In the genomic region with DNA sequence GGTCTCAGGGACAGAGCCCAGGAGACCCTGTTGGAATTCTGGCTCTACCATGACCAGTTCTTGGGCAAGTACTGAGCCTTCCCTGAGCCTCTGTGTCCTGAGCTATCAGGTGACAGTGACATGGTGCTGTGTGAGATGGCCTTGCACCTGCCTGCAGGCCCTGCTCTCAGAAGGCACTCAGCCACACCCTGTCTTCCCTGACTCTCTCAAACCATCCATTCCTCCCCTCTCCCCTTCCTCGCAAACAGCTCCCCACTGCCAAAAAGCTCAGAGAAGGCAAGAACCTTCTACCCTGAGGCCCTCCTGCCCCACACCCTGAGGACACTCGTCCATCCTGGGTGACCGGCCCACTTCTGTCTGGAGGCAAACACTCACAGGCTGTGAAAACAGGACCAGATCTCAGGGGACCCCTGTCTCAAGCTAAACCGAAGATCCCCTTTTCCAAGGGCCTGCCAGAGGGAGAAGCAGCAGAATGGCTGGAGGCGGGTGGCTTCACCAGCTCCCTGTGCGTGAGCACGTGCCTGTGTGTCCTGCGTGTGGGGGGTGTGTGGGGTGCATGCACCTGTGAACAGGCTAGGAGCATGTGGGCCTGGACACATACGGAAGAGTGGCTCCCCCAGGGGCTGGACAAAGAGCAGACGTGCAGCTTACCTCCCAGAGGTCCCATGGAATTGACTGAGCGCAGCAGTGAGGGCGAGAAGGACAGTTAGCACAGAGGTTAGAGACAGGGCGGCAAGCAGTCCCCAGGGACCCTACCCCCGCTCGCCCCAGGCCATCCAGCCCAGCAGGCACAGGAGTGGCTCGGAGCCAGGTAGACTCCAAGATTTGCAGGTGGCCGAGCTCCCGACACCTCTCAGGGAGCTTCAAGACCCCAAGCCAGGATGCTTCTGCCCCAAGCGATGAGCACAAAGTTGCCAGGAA, we compare ENCODE assay signal across 15 cellular contexts. TPM values are rescaled to one million over a fixed set of nuclear protein-coding genes. Genes with fewer than 3 reads are reported as not detected.
A peak's percentile ranks its signal among the peaks of the same experiment; 100 is the strongest.
DNase-seq lines count a peak whose midpoint lies in the region; FAIRE-seq and TF ChIP-seq lines count a peak whose summit lies in the region.
"Had no signal": no experiment of that assay in that cellular context is flagged by ENCODE, and none has a peak within 500 bp of the region (broad histone marks: within the 10 kb centered on the region; RNA-seq: fewer than 3 reads in every experiment).

No MANE protein-coding gene starts in this region.

- intact Hi-C loops in dorsolateral prefrontal cortex (cut with DNase I) = loop anchor here (5.0 to 10.0 kb wide), 3 partner anchors 52 to 242 kb away; a partner anchor contains a TSS

- H3K4me2 ChIP-seq in osteoblast (ENCODE audit: insufficient read depth, low read length) = no peak overlapping the region

- H3K27me3 ChIP-seq in dorsolateral prefrontal cortex (no peaks in the 10 kb centered on the region), osteoblast (ENCODE audit: insufficient read depth, low read length) (no peaks in the 10 kb centered on the region)
- H3K27me3 ChIP-seq: upper lobe of left lung had no signal

- H3K9me3 ChIP-seq in osteoblast (ENCODE audit: low read depth, low read length) = no peaks in the 10 kb centered on the region
- H3K9me3 ChIP-seq: upper lobe of left lung had no signal

- H3K79me2 ChIP-seq in osteoblast (ENCODE audit: insufficient read depth, low read length) = no peaks in the 10 kb centered on the region

- H3K4me1 ChIP-seq in osteoblast (ENCODE audit: insufficient read depth, low read length) = no peaks in the 10 kb centered on the region

- H2AFZ ChIP-seq in osteoblast (ENCODE audit: low read length) = no peak overlapping the region

- no peak for FAIRE-seq in GM19239 (lab: Jason Lieb, UNC)
- FAIRE-seq in H54 (lab: Jason Lieb, UNC) = no peak
- FAIRE-seq: endometrium, GM12891 had no signal

- DNase-seq in NCI-H2196 (lab: John Stamatoyannopoulos, UW; ENCODE audit: unreplicated experiment) = peak; percentile 8
- no peak for DNase-seq in NCI-H2196 treated with DMSO at 0.1 percent for 48 hours (lab: John Stamatoyannopoulos, UW; ENCODE audit: unreplicated experiment)
- DNase-seq in DMS53 (lab: John Stamatoyannopoulos, UW) = peak; percentile 64
- DNase-seq in dorsolateral prefrontal cortex = peak in 4 of 10 donors; percentile 11 to 46 (median 43)
- peak; percentile 82 for DNase-seq in osteoblast (ENCODE audit: insufficient read length, low spot score, missing footprints)
- DNase-seq in GM19239 (ENCODE audit: insufficient read length, low spot score) = no peak
- DNase-seq in foreskin fibroblast = no peak
- no peak for DNase-seq in H54 (ENCODE audit: insufficient read length, low spot score)
- DNase-seq: activated B cell treated with CpG ODN at 0.5 μM for 24 hours; Kasumi-1; NCI-H146; stimulated activated CD4-positive, alpha-beta T cell treated with anti-CD3 and anti-CD28 coated beads, Interleukin-12 subunit alpha, Interleukin-12 subunit beta, amount 100 ng/mL, for 4 hours had no signal

- TF ChIP-seq CTCF in dorsolateral prefrontal cortex (IDR thresholded peaks at IDR 0.05 in 54 of 56, conservative IDR thresholded peaks at IDR 0.05 in 2 of 56; ENCODE audit: low read depth in 1 of 56, partially characterized antibody in 56 of 56) = no peak
- TF ChIP-seq CTCF in osteoblast (IDR thresholded peaks at IDR 0.05; ENCODE audit: extremely low read depth, low read depth, low read length) = no peak
- no peak for TF ChIP-seq CTCF in foreskin fibroblast (IDR thresholded peaks at IDR 0.05; ENCODE audit: low read depth, low read length)

- peaks cover 10% of the 10 kb centered on the region for H3K36me3 ChIP-seq in osteoblast (ENCODE audit: insufficient read depth, low read length)

- H4K20me1 ChIP-seq in osteoblast (ENCODE audit: insufficient read depth, low read length) = peaks cover 5% of the 10 kb centered on the region

- H3K27ac ChIP-seq in dorsolateral prefrontal cortex (peak overlapping the region; percentile 3 to 98 (median 86)), osteoblast (ENCODE audit: low read depth, low read length) (no peak overlapping the region)
- H3K27ac ChIP-seq: upper lobe of left lung had no signal

- TF ChIP-seq POLR2A in H54 (IDR thresholded peaks at IDR 0.05; ENCODE audit: low read depth, low read length) = no peak

- H3K4me3 ChIP-seq in dorsolateral prefrontal cortex (no peak overlapping the region), osteoblast (ENCODE audit: insufficient read depth, low read length) (no peak overlapping the region), foreskin fibroblast (ENCODE audit: low read depth in 1 of 2, low read length in 2 of 2) (no peak overlapping the region)
- H3K4me3 ChIP-seq: upper lobe of left lung had no signal

RNA-seq across cellular contexts. Expression of a gene that starts 53.9 kb away (rescaled TPM):
- 100 to 1,000 TPM; 151 to 703 (median 290) TPM for total RNA-seq in dorsolateral prefrontal cortex
- 83.7 and 85.4 TPM in 2 replicates for total RNA-seq in osteoblast

Comparison
In these comparisons a context has a peak if more than half of its experiments do, and no peak if none do; other contexts are left out.
1. DNase-seq: peak in NCI-H2196 (single experiment), DMS53 (single experiment) and osteoblast (single experiment); none in NCI-H2196 treated with DMSO at 0.1 percent for 48 hours (single experiment), GM19239 (single experiment), foreskin fibroblast (0 of 2) and H54 (single experiment).